Comparison of ENCODE assay signal across 8 cellular contexts in genomic region chr10:91758303-91759146, GRCh38. TPM values are rescaled to one million over a fixed set of nuclear protein-coding genes. Genes with fewer than 3 reads are reported as not detected.
DNase-seq lines count a peak whose midpoint lies in the region; ATAC-seq, FAIRE-seq and TF ChIP-seq lines count a peak whose summit lies in the region.

No MANE protein-coding gene starts in this region.

- no peaks in the 10 kb centered on the region for H3K4me1 ChIP-seq in left lung
- H3K4me1 ChIP-seq in effector memory CD4-positive, alpha-beta T cell (ENCODE audit: control insufficient read depth, insufficient read depth, low read length, poor library complexity, severe bottlenecking) = no peaks in the 10 kb centered on the region

- no peaks in the 10 kb centered on the region for H3K9me3 ChIP-seq in left lung
- H3K9me3 ChIP-seq in effector memory CD4-positive, alpha-beta T cell (ENCODE audit: control insufficient read depth, low read length) = no peaks in the 10 kb centered on the region
- peaks cover 5% of the 10 kb centered on the region for H3K9me3 ChIP-seq in MG63

- POLR2A ChIA-PET in BJ (lab: Charles Lee) = no interaction called here

- H3K27ac ChIP-seq in left lung = no peak overlapping the region
- H3K27ac ChIP-seq in effector memory CD4-positive, alpha-beta T cell (ENCODE audit: insufficient read depth, low read length, poor library complexity, severe bottlenecking) = no peak overlapping the region

- CTCF ChIA-PET in BJ (lab: Yijun Ruan, JAX) = interaction anchor here (0.6 to 2.2 kb wide), 8 partner anchors 9 to 661 kb away, joined by 3 to 16 read pairs (median 3); no protein-coding TSS in a partner anchor

- H3K27me3 ChIP-seq in BJ (ENCODE audit: control insufficient read depth, insufficient read depth, low read length) (no peaks in the 10 kb centered on the region), bronchial epithelial cell (ENCODE audit: control insufficient read depth, insufficient read depth, low read length) (no peaks in the 10 kb centered on the region), left lung (peaks cover 0 to 11% of the 10 kb centered on the region in 2 donors), MG63 (no peaks in the 10 kb centered on the region)
- H3K27me3 ChIP-seq in effector memory CD4-positive, alpha-beta T cell (replicated peaks; ENCODE audit: control insufficient read depth, insufficient read depth, low read length, poor library complexity, severe bottlenecking) = no peaks in the 10 kb centered on the region

- TF ChIP-seq CTCF in BJ (IDR thresholded peaks at IDR 0.05; ENCODE audit: insufficient read depth, low read depth, low read length) = 0 out of 2 replicates have a peak, but pooled peaks have one; percentile 36
- TF ChIP-seq CTCF in bronchial epithelial cell (IDR thresholded peaks at IDR 0.05; ENCODE audit: insufficient read depth, low read length, severe bottlenecking) = peak; percentile 52
- TF ChIP-seq CTCF in left lung (IDR thresholded peaks at IDR 0.05) = peak; percentile 19 to 32

- intact Hi-C loops in left lung (cut with DNase I) = no loop called here

- no peak for FAIRE-seq in bronchial epithelial cell (lab: Jason Lieb, UNC)

- no peak overlapping the region for H3K4me3 ChIP-seq in BJ (ENCODE audit: low read depth, low read length)
- no peak overlapping the region for H3K4me3 ChIP-seq in bronchial epithelial cell (ENCODE audit: low read depth, low read length)
- no peak overlapping the region for H3K4me3 ChIP-seq in left lung
- H3K4me3 ChIP-seq in effector memory CD4-positive, alpha-beta T cell (ENCODE audit: insufficient read depth, low read depth, low read length, poor library complexity, severe bottlenecking) = no peak overlapping the region
- H3K4me3 ChIP-seq in MG63 = no peak overlapping the region

- DNase-seq in BJ (ENCODE audit: low read depth) (peak; percentile 7), GM19238 (ENCODE audit: insufficient read length, low spot score) (peak; percentile 3), NCI-H748 treated with DMSO at 0.1 percent for 48 hours (lab: John Stamatoyannopoulos, UW) (peak; percentile 37), bronchial epithelial cell (ENCODE audit: low read depth) (peak; percentile 83), left lung (no peak), MG63 (no peak)
- DNase-seq in effector memory CD4-positive, alpha-beta T cell = no peak

- ATAC-seq in left lung (peak; percentile 79), HG02571 (IDR thresholded peaks at IDR 0.05; ENCODE audit: unreplicated experiment) (no peak)

- H3K36me3 ChIP-seq in BJ (ENCODE audit: control insufficient read depth, insufficient read depth, low read length) = no peaks in the 10 kb centered on the region
- no peaks in the 10 kb centered on the region for H3K36me3 ChIP-seq in bronchial epithelial cell (ENCODE audit: control insufficient read depth, insufficient read depth, low read length)
- H3K36me3 ChIP-seq in left lung = no peaks in the 10 kb centered on the region
- no peaks in the 10 kb centered on the region for H3K36me3 ChIP-seq in effector memory CD4-positive, alpha-beta T cell (ENCODE audit: control insufficient read depth, insufficient read depth, low read length)
- H3K36me3 ChIP-seq in MG63 = no peaks in the 10 kb centered on the region

RNA-seq across cellular contexts. Expression of gene TNKS2, which starts 39.7 kb away (rescaled TPM):
- 16.6 and 29.3 TPM in 2 replicates for polyA plus RNA-seq in BJ (2011; rRNA removed)
- polyA minus RNA-seq in BJ (2011; rRNA and poly(A)+ RNA removed) = 24.5 and 28.9 TPM in 2 replicates
- total RNA-seq in bronchial epithelial cell (48.2 and 56.5 TPM in 2 replicates), left lung (10 to 100 TPM; 37.1 to 37.6 TPM)
- total RNA-seq in MG63 (2014; rRNA removed; shearing (Covaris generic); ENCODE audit: low replicate concordance) = 12.8 and 19.2 TPM in 2 replicates

Comparison
In these comparisons a context has a peak if more than half of its experiments do, and no peak if none do; other contexts are left out.
1. DNase-seq: peak in BJ (single experiment), GM19238 (single experiment), NCI-H748 treated with DMSO at 0.1 percent for 48 hours (single experiment) and bronchial epithelial cell (single experiment); none in left lung (0 of 2), effector memory CD4-positive, alpha-beta T cell (0 of 3) and MG63 (single experiment).
2. Peak in every context shown above with its lines, with median percentiles within 50 percentile points of each other: CTCF ChIP-seq.